ENCODE assay signal across 1 cellular context in genomic region chr12:68074294-68075027, GRCh38.
TF ChIP-seq lines count a peak whose summit lies in the region.

No MANE protein-coding gene starts in this region.

TF ChIP-seq in GM23338, 12 proteins besides CTCF, POLR2A, EP300 and RAD21 (continued from another document):
- TF ChIP-seq ZNF462 (CRISPR knock-in tag; IDR thresholded peaks at IDR 0.05) (no peak), CREB1 (CRISPR knock-in tag; IDR thresholded peaks at IDR 0.05; ENCODE audit: low read depth) (no peak), EZH2 (IDR thresholded peaks at IDR 0.05; ENCODE audit: low read depth, unreplicated experiment) (no peak), JUNB (IDR thresholded peaks at IDR 0.05; ENCODE audit: unreplicated experiment) (no peak)
